In genomic region chr16:56101480-56101879, GRCh38 we compare ENCODE assay signal across 12 cellular contexts.
DNase-seq lines count a peak whose midpoint lies in the region; ATAC-seq and TF ChIP-seq lines count a peak whose summit lies in the region.
"Had no signal": no experiment of that assay in that cellular context is flagged by ENCODE, and none has a peak within 500 bp of the region (broad histone marks: within the 10 kb centered on the region; RNA-seq: fewer than 3 reads in every experiment).

No MANE protein-coding gene starts in this region.

- no peaks in the 10 kb centered on the region for H3K36me3 ChIP-seq in hepatocyte (replicated peaks; ENCODE audit: insufficient read depth, low read depth)
- H3K36me3 ChIP-seq in sigmoid colon: no peaks in the 10 kb centered on the region

- POLR2A ChIA-PET in GM10248 (lab: Yijun Ruan, JAX): no interaction called here

- 68% methylated on average over 5 of the region's 5 CpGs for WGBS in hepatocyte (ENCODE audit: low lambda C conversion rate, missing lambda C conversion rate)
- 49 to 69% methylated on average over 5 of the region's 5 CpGs for WGBS in sigmoid colon, 2 donors

- no peak for TF ChIP-seq POLR2A in sigmoid colon (IDR thresholded peaks at IDR 0.05)

- H3K27ac ChIP-seq in hepatocyte (peak overlapping the region; percentile 74), sigmoid colon (peak overlapping the region in 3 of 4 donors; percentile 64 to 79 (median 75))
- H3K27ac ChIP-seq: C4-2B had no signal

- H3K9me2 ChIP-seq in hepatocyte (replicated peaks; ENCODE audit: insufficient read depth): no peaks in the 10 kb centered on the region

- no peaks in the 10 kb centered on the region for H3K79me2 ChIP-seq in hepatocyte

- ATAC-seq in HG03520 (IDR thresholded peaks at IDR 0.05; ENCODE audit: unreplicated experiment) (no peak), HG02885 (IDR thresholded peaks at IDR 0.05; ENCODE audit: poor library complexity, unreplicated experiment) (no peak)
- ATAC-seq: GM12878 had no signal

- no peak overlapping the region for H2AFZ ChIP-seq in hepatocyte

- H3K9me3 ChIP-seq in hepatocyte (ENCODE audit: low read depth) (no peaks in the 10 kb centered on the region), sigmoid colon (no peaks in the 10 kb centered on the region)
- H3K9me3 ChIP-seq: Caco-2 had no signal

- DNase-seq in NCI-H1092 treated with DMSO at 0.1 percent for 48 hours (lab: John Stamatoyannopoulos, UW) (peak; percentile 42), NCI-H1092 (lab: John Stamatoyannopoulos, UW) (no peak), SK-N-DZ (ENCODE audit: low spot score) (peak; percentile 52), hepatocyte (ENCODE audit: low spot score) (no peak), sigmoid colon (no peak), GM10248 (ENCODE audit: extremely low spot score) (no peak)
- DNase-seq: Caco-2, HCEC 1CT had no signal

- H3K4me2 ChIP-seq in hepatocyte: peak overlapping the region; percentile 69

- H3K27me3 ChIP-seq in hepatocyte: no peaks in the 10 kb centered on the region
- no peaks in the 10 kb centered on the region for H3K27me3 ChIP-seq in sigmoid colon

- TF ChIP-seq CTCF in hepatocyte (IDR thresholded peaks at IDR 0.05; ENCODE audit: poor library complexity) (no peak), sigmoid colon (IDR thresholded peaks at IDR 0.05) (no peak), GM10248 (IDR thresholded peaks at IDR 0.05; ENCODE audit: control extremely low read depth, extremely low read depth, low read depth, missing control alignments) (no peak)

- H4K20me1 ChIP-seq in hepatocyte (ENCODE audit: insufficient read depth, poor library complexity, severe bottlenecking): no peaks in the 10 kb centered on the region

- no peak for TF ChIP-seq EP300 in sigmoid colon (IDR thresholded peaks at IDR 0.05)

- CTCF ChIA-PET in GM10248 (lab: Yijun Ruan, JAX): interaction anchor here (1.0 kb wide), 1 partner anchor 9 kb away, joined by 3 read pairs; no protein-coding TSS in a partner anchor

- H3K4me1 ChIP-seq in hepatocyte (ENCODE audit: insufficient read depth) (no peaks in the 10 kb centered on the region), sigmoid colon (peaks cover 0 to 21% (median 17%) of the 10 kb centered on the region in 4 donors)
- H3K4me1 ChIP-seq: Caco-2 had no signal

- no peak overlapping the region for H3K4me3 ChIP-seq in hepatocyte
- H3K4me3 ChIP-seq in sigmoid colon: peak overlapping the region in 1 of 4 donors; percentile 39
- H3K4me3 ChIP-seq: GM12878 had no signal

- intact Hi-C loops in sigmoid colon (cut with DNase I): no loop called here

Comparison
In these comparisons a context has a peak if more than half of its experiments do, and no peak if none do; other contexts are left out.
1. DNase-seq: peak in NCI-H1092 treated with DMSO at 0.1 percent for 48 hours (single experiment) and SK-N-DZ (single experiment); none in NCI-H1092 (single experiment), hepatocyte (single experiment), sigmoid colon (single experiment) and GM10248 (single experiment).